8 cellular contexts compared by ENCODE assay signal in genomic region chr2:27071277-27071989, GRCh38. TPM values are rescaled to one million over a fixed set of nuclear protein-coding genes. Genes with fewer than 3 reads are reported as not detected.
DNase-seq lines count a peak whose midpoint lies in the region; ATAC-seq and TF ChIP-seq lines count a peak whose summit lies in the region.

TSS of gene OST4 (minus strand) at chr2:27071654.

- H3K36me3 Mint-ChIP-seq in activated T-cell treated with anti-CD3 and anti-CD28 coated beads, Interleukin-2, amount 50 U/mL, for 4 hours (ENCODE audit: insufficient read depth): peaks cover 17% of the 10 kb centered on the region
- peaks cover 42% of the 10 kb centered on the region for H3K36me3 Mint-ChIP-seq in stimulated activated effector memory CD8-positive, alpha-beta T cell treated with anti-CD3 and anti-CD28 coated beads, Interleukin-12 subunit alpha, Interleukin-12 subunit beta, amount 100 ng/mL, for 72 hours

- DNase-seq in DMS153 treated with DMSO at 0.1 percent for 48 hours (lab: John Stamatoyannopoulos, UW; ENCODE audit: unreplicated experiment) (peak; percentile 73), Panc1 (ENCODE audit: low read depth, low spot score) (peak; percentile 54), myocyte (ENCODE audit: low read depth) (peak; percentile 93)
- peak; percentile 71 for DNase-seq in Jurkat, Clone E6-1 (ENCODE audit: low read depth, low spot score)
- DNase-seq in activated T-cell treated with anti-CD3 and anti-CD28 coated beads, Interleukin-2, amount 50 U/mL, for 4 hours: peak; percentile 83
- DNase-seq in stimulated activated effector memory CD8-positive, alpha-beta T cell treated with anti-CD3 and anti-CD28 coated beads, Interleukin-12 subunit alpha, Interleukin-12 subunit beta, amount 100 ng/mL, for 72 hours (ENCODE audit: low spot score in 2 of 2): peak; percentile 90 to 94

- peak within 1 kb of the TSS; percentile 93 for H3K27ac ChIP-seq in Panc1 (ENCODE audit: low read length)

- in situ Hi-C loops in Panc1 (cut with HindIII; ENCODE audit: low pct_unique_long_range_greater_than_20kb, low sequenced_read_pairs): no loop called here

- no peaks in the 10 kb centered on the region for H3K27me3 Mint-ChIP-seq in activated T-cell treated with anti-CD3 and anti-CD28 coated beads, Interleukin-2, amount 50 U/mL, for 4 hours (ENCODE audit: low read depth)

- peak within 1 kb of the TSS; percentile 94 for H3K27ac Mint-ChIP-seq in stimulated activated effector memory CD8-positive, alpha-beta T cell treated with anti-CD3 and anti-CD28 coated beads, Interleukin-12 subunit alpha, Interleukin-12 subunit beta, amount 100 ng/mL, for 72 hours

- H3K27me3 ChIP-seq in Panc1 (ENCODE audit: control insufficient read depth, insufficient read depth, low read length): no peaks in the 10 kb centered on the region

- no peak for TF ChIP-seq CTCF in Panc1 (IDR thresholded peaks at IDR 0.05)

- CTCF ChIA-PET in Panc1 (lab: Charles Lee): interaction anchor here (0.8 kb wide), 1 partner anchor 10 kb away, joined by 6 read pairs; no protein-coding TSS in a partner anchor

- no peaks in the 10 kb centered on the region for H3K9me3 ChIP-seq in Panc1 (ENCODE audit: control insufficient read depth, insufficient read depth, low read depth, low read length)

- H3K4me1 Mint-ChIP-seq in activated T-cell treated with anti-CD3 and anti-CD28 coated beads, Interleukin-2, amount 50 U/mL, for 4 hours (ENCODE audit: low read depth): peaks cover 70% of the 10 kb centered on the region
- peaks cover 79% of the 10 kb centered on the region for H3K4me1 Mint-ChIP-seq in stimulated activated effector memory CD8-positive, alpha-beta T cell treated with anti-CD3 and anti-CD28 coated beads, Interleukin-12 subunit alpha, Interleukin-12 subunit beta, amount 100 ng/mL, for 72 hours

- H3K4me3 Mint-ChIP-seq in activated T-cell treated with anti-CD3 and anti-CD28 coated beads, Interleukin-2, amount 50 U/mL, for 4 hours: peak within 1 kb of the TSS; percentile 95
- H3K4me3 Mint-ChIP-seq in stimulated activated effector memory CD8-positive, alpha-beta T cell treated with anti-CD3 and anti-CD28 coated beads, Interleukin-12 subunit alpha, Interleukin-12 subunit beta, amount 100 ng/mL, for 72 hours: peak within 1 kb of the TSS; percentile 92

- no peaks in the 10 kb centered on the region for H3K36me3 ChIP-seq in Panc1 (ENCODE audit: control insufficient read depth, insufficient read depth, low read length)

- H3K9me3 Mint-ChIP-seq in activated T-cell treated with anti-CD3 and anti-CD28 coated beads, Interleukin-2, amount 50 U/mL, for 4 hours: no peaks in the 10 kb centered on the region
- H3K9me3 Mint-ChIP-seq in stimulated activated effector memory CD8-positive, alpha-beta T cell treated with anti-CD3 and anti-CD28 coated beads, Interleukin-12 subunit alpha, Interleukin-12 subunit beta, amount 100 ng/mL, for 72 hours: no peaks in the 10 kb centered on the region

- peak within 1 kb of the TSS; percentile 97 for H3K4me3 ChIP-seq in Jurkat, Clone E6-1 (ENCODE audit: low read length)
- peak within 1 kb of the TSS; percentile 98 to 100 for H3K4me3 ChIP-seq in Panc1 (ENCODE audit: low read depth in 2 of 2, low read length in 2 of 2)

- peak; percentile 81 for ATAC-seq in GM21619 (IDR thresholded peaks at IDR 0.05; ENCODE audit: unreplicated experiment)
- ATAC-seq in Panc1: peak; percentile 99
- ATAC-seq in activated T-cell treated with anti-CD3 and anti-CD28 coated beads, Interleukin-2, amount 50 U/mL, for 4 hours: peak; percentile 96
- peak; percentile 97 for ATAC-seq in esophagus mucosa
- peak; percentile 95 for ATAC-seq in stimulated activated effector memory CD8-positive, alpha-beta T cell treated with anti-CD3 and anti-CD28 coated beads, Interleukin-12 subunit alpha, Interleukin-12 subunit beta, amount 100 ng/mL, for 72 hours

- peaks cover 15% of the 10 kb centered on the region for H3K4me1 ChIP-seq in Panc1 (ENCODE audit: control insufficient read depth, insufficient read depth, low read length)

- intact Hi-C loops in Panc1 (cut with micrococcal nuclease; ENCODE audit: unreplicated experiment): no loop called here

- POLR2A ChIA-PET in Panc1 (lab: Charles Lee): interaction anchor here (0.5 to 1.8 kb wide), 3 partner anchors 16 to 153 kb away, joined by 3 to 16 read pairs (median 6); no protein-coding TSS in a partner anchor

- BruUV-seq in Panc1 (replicated peaks; lab: Mats Ljungman, UMichigan): no TSS peak

RNA-seq across cellular contexts. Expression of gene OST4, which starts in this region (rescaled TPM):
- 389 TPM for polyA plus RNA-seq in Jurkat, Clone E6-1 (2012; ENCODE audit: insufficient read depth, insufficient read length)
- total RNA-seq in Panc1 (2021; ENCODE audit: unreplicated experiment) (219 TPM), esophagus mucosa (258 TPM), myocyte (278 and 316 TPM in 2 replicates)
- 518 TPM for polyA plus RNA-seq in Panc1 (2012; ENCODE audit: insufficient read length)
- total RNA-seq in activated T-cell treated with anti-CD3 and anti-CD28 coated beads, Interleukin-2, amount 50 U/mL, for 4 hours: 100 to 1,000 TPM; 225 to 244 (median 229) TPM
- polyA plus RNA-seq in myocyte (2012): 975 TPM

Comparison
In these comparisons a context has a peak if more than half of its experiments do, and no peak if none do; other contexts are left out.
1. Peak in every context shown above with its lines: DNase-seq, ATAC-seq, H3K4me3 ChIP-seq and H3K27ac ChIP-seq.